20 cellular contexts compared by ENCODE assay signal in the genomic region with DNA sequence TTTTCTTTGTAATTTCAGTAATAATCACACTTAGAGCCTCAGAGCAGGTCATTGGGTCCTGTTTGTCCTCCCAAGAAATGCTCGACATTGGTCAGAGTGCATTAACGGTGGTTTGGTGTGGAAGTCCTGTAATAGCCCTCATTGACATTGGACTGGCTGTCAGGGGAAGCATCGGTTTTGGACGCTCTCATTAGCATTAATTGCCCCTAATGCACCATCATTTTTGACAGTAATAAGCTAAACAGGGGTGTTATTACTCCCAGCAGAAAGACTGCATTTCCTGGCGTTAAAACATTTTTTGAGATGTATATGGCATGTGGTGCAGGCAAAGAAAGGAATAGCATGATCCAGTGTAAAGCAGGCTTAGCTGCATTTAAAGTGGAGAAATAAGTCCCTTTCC. TPM values are rescaled to one million over a fixed set of nuclear protein-coding genes. Genes with fewer than 3 reads are reported as not detected.
DNase-seq lines count a peak whose midpoint lies in the region; ATAC-seq and TF ChIP-seq lines count a peak whose summit lies in the region.
"Had no signal": no experiment of that assay in that cellular context is flagged by ENCODE, and none has a peak within 500 bp of the region (broad histone marks: within the 10 kb centered on the region; RNA-seq: fewer than 3 reads in every experiment).

No MANE protein-coding gene starts in this region.

- POLR2A ChIA-PET in HCT116 (lab: Charles Lee) = no interaction called here

- no peak overlapping the region for H2AFZ ChIP-seq in HCT116 (ENCODE audit: low read depth, low read length, poor library complexity, severe bottlenecking)

- peaks cover 24% of the 10 kb centered on the region for H3K79me2 ChIP-seq in HCT116 (ENCODE audit: insufficient read depth, low read length)

- H3K4me2 ChIP-seq in HCT116 (ENCODE audit: low read length) = no peak overlapping the region

- no peak for ATAC-seq in HCT116
- no peak for ATAC-seq in HG02884 (IDR thresholded peaks at IDR 0.05; ENCODE audit: unreplicated experiment)
- ATAC-seq: GM12878, heart left ventricle, left ventricle myocardium superior had no signal

- H3K4me3 ChIP-seq in HCT116 (replicated peaks in 1 of 2; ENCODE audit: low read depth in 1 of 2, low read length in 2 of 2) (no peak overlapping the region), iPS-20b (ENCODE audit: low read length) (no peak overlapping the region), subcutaneous abdominal adipose tissue (ENCODE audit: low read depth in 1 of 5, low read length in 5 of 5) (no peak overlapping the region)
- H3K4me3 ChIP-seq: GM12878, heart left ventricle had no signal

- CTCF ChIA-PET in HCT116 (lab: Charles Lee) = no interaction called here

- H3K4me1 ChIP-seq in HCT116 (ENCODE audit: control insufficient read depth in 1 of 2, insufficient read depth in 2 of 2, low read length in 2 of 2) = no peaks in the 10 kb centered on the region
- peaks cover 9% of the 10 kb centered on the region; the same call in 1 of the 2 replicates for H3K4me1 ChIP-seq in iPS-20b (ENCODE audit: insufficient read depth, low read length)
- peaks cover 0 to 40% (median 12%) of the 10 kb centered on the region in 5 donors for H3K4me1 ChIP-seq in subcutaneous abdominal adipose tissue (ENCODE audit: control insufficient read depth in 5 of 5, insufficient read depth in 5 of 5, low read length in 5 of 5)

- no peaks in the 10 kb centered on the region for H3K27me3 Mint-ChIP-seq in progenitor cell of endocrine pancreas
- H3K27me3 Mint-ChIP-seq: activated CD4-positive, alpha-beta memory T cell treated with anti-CD3 and anti-CD28 coated beads for 36 hours had no signal

- no peak for TF ChIP-seq POLR2A in HCT116 (IDR thresholded peaks at IDR 0.05; ENCODE audit: borderline replicate concordance, extremely low read depth, insufficient read depth, insufficient read length)

- RAD21 ChIA-PET in HCT116 (lab: Charles Lee; ENCODE audit: low non-redundant PET in 1 of 2, low total read pairs in 2 of 2, uncharacterized antibody in 2 of 2, unreplicated experiment in 2 of 2) = no interaction called here

- no peaks in the 10 kb centered on the region for H3K9me3 ChIP-seq in HCT116 (ENCODE audit: control insufficient read depth in 1 of 2, insufficient read depth in 1 of 2, low read depth in 1 of 2, low read length in 2 of 2)
- H3K9me3 ChIP-seq in iPS-20b (ENCODE audit: insufficient read depth, low read depth, low read length) = no peaks in the 10 kb centered on the region
- no peaks in the 10 kb centered on the region for H3K9me3 ChIP-seq in subcutaneous abdominal adipose tissue (ENCODE audit: control insufficient read depth in 5 of 5, low read length in 5 of 5)
- H3K9me3 ChIP-seq: heart left ventricle had no signal

- H3K27ac ChIP-seq in HCT116 (ENCODE audit: low read depth, low read length) (no peak overlapping the region), iPS-20b (ENCODE audit: low read length) (no peak overlapping the region), subcutaneous abdominal adipose tissue (ENCODE audit: low read depth, low read length) (peak overlapping the region; percentile 21)

- H3K36me3 ChIP-seq in HCT116 (ENCODE audit: control insufficient read depth in 1 of 2, insufficient read depth in 2 of 2, low read length in 2 of 2) (peaks cover 42 to 44% of the 10 kb centered on the region in 2 experiments), iPS-20b (ENCODE audit: insufficient read depth, low read depth, low read length) (peaks cover 92% of the 10 kb centered on the region), subcutaneous abdominal adipose tissue (ENCODE audit: control insufficient read depth in 5 of 5, insufficient read depth in 5 of 5, low read length in 5 of 5) (peaks cover 22 to 62% (median 28%) of the 10 kb centered on the region in 5 donors)

- H3K9ac ChIP-seq in HCT116 (ENCODE audit: low read length) (no peak overlapping the region), iPS-20b (ENCODE audit: low read depth, low read length) (peak overlapping the region; percentile 16; the same call in 1 of the 2 replicates), subcutaneous abdominal adipose tissue (ENCODE audit: low read length in 5 of 5) (peak overlapping the region in 1 of 5 donors; percentile 51)

- H3K4me3 Mint-ChIP-seq in progenitor cell of endocrine pancreas (ENCODE audit: low read depth) = no peak overlapping the region
- H3K4me3 Mint-ChIP-seq: activated CD4-positive, alpha-beta memory T cell treated with anti-CD3 and anti-CD28 coated beads for 36 hours; T-helper 2 cell treated with Interferon-gamma antibody and Interleukin-4, amounts not matched to agents 5 μg/mL and 100 μg/mL, for 36 hours had no signal

- DNase-seq in HCT116 (ENCODE audit: low read depth, low spot score) (no peak), NCI-H2227 treated with DMSO at 0.1 percent for 48 hours (lab: John Stamatoyannopoulos, UW) (peak; percentile 77), progenitor cell of endocrine pancreas (ENCODE audit: low spot score, unreplicated experiment) (no peak)
- no peak for DNase-seq in stimulated activated naive CD4-positive, alpha-beta T cell (lab: John Stamatoyannopoulos, UW)
- DNase-seq: activated CD4-positive, alpha-beta memory T cell treated with anti-CD3 and anti-CD28 coated beads for 36 hours; activated naive CD4-positive, alpha-beta T cell; AML-193; anterior cingulate cortex; DMS79; heart left ventricle; KG1; left ventricle myocardium superior; NCI-H524 had no signal

- no peaks in the 10 kb centered on the region for H3K9me3 Mint-ChIP-seq in progenitor cell of endocrine pancreas (ENCODE audit: low read depth)
- H3K9me3 Mint-ChIP-seq: activated CD4-positive, alpha-beta memory T cell treated with anti-CD3 and anti-CD28 coated beads for 36 hours; T-helper 2 cell treated with Interferon-gamma antibody and Interleukin-4, amounts not matched to agents 5 μg/mL and 100 μg/mL, for 36 hours had no signal

- intact Hi-C loops in HCT116 (cut with micrococcal nuclease) = no loop called here

- no peak for TF ChIP-seq CTCF in HCT116 (IDR thresholded peaks at IDR 0.05 in 2 of 3, conservative IDR thresholded peaks at IDR 0.05 in 1 of 3; ENCODE audit: borderline replicate concordance in 1 of 3, insufficient read depth in 1 of 3, low read depth in 2 of 3, low read length in 2 of 3)
- TF ChIP-seq CTCF in progenitor cell of endocrine pancreas (IDR thresholded peaks at IDR 0.05; ENCODE audit: unreplicated experiment) = no peak

- TF ChIP-seq RAD21 in HCT116 (IDR thresholded peaks at IDR 0.05; ENCODE audit: low read depth) = no peak

- H3K4me1 Mint-ChIP-seq in progenitor cell of endocrine pancreas (ENCODE audit: low read depth) = no peaks in the 10 kb centered on the region

- peaks cover 14% of the 10 kb centered on the region for H4K20me1 ChIP-seq in HCT116 (ENCODE audit: insufficient read depth)

- no peaks in the 10 kb centered on the region for H3K9me2 ChIP-seq in HCT116 (ENCODE audit: insufficient read depth)

- BruUV-seq in HCT116 (replicated peaks; lab: Mats Ljungman, UMichigan) = TSS peak; percentile 3

- no peaks in the 10 kb centered on the region for H3K27me3 ChIP-seq in HCT116 (ENCODE audit: insufficient read depth, low read length)
- no peaks in the 10 kb centered on the region for H3K27me3 ChIP-seq in iPS-20b (ENCODE audit: insufficient read depth, low read length)
- no peaks in the 10 kb centered on the region for H3K27me3 ChIP-seq in subcutaneous abdominal adipose tissue (ENCODE audit: control insufficient read depth in 5 of 5, insufficient read depth in 4 of 5, low read length in 5 of 5)
- H3K27me3 ChIP-seq: heart left ventricle had no signal

- H3K27ac Mint-ChIP-seq in progenitor cell of endocrine pancreas = no peak overlapping the region
- H3K27ac Mint-ChIP-seq: activated CD4-positive, alpha-beta memory T cell treated with anti-CD3 and anti-CD28 coated beads for 36 hours; T-helper 2 cell treated with Interferon-gamma antibody and Interleukin-4, amounts not matched to agents 5 μg/mL and 100 μg/mL, for 36 hours had no signal

- H3K36me3 Mint-ChIP-seq in progenitor cell of endocrine pancreas (ENCODE audit: insufficient read depth) = peaks cover 20% of the 10 kb centered on the region

TF ChIP-seq in HCT116, 20 proteins besides CTCF, POLR2A, EP300 and RAD21 (continues in another document):
- TF ChIP-seq TCF7L2 (IDR thresholded peaks at IDR 0.05; ENCODE audit: borderline replicate concordance, extremely low read depth, insufficient read depth, insufficient read length) = no peak
- TF ChIP-seq JUND (IDR thresholded peaks at IDR 0.05) = no peak
- TF ChIP-seq YY1 (IDR thresholded peaks at IDR 0.05; ENCODE audit: extremely low read depth, insufficient replicate concordance, low read depth, low read length) = no peak
- TF ChIP-seq SP1 (IDR thresholded peaks at IDR 0.05; ENCODE audit: low read depth) = no peak
- TF ChIP-seq POLR2AphosphoS5 (IDR thresholded peaks at IDR 0.05; ENCODE audit: low read depth, low read length) = no peak
- no peak for TF ChIP-seq CBX3 (IDR thresholded peaks at IDR 0.05; ENCODE audit: low read depth)
- no peak for TF ChIP-seq CEBPB (IDR thresholded peaks at IDR 0.05; ENCODE audit: low read depth)
- no peak for TF ChIP-seq EGR1 (IDR thresholded peaks at IDR 0.05; ENCODE audit: low read depth)
- TF ChIP-seq FOSL1 (IDR thresholded peaks at IDR 0.05; ENCODE audit: low read depth) = no peak
- no peak for TF ChIP-seq SRF (IDR thresholded peaks at IDR 0.05; ENCODE audit: low read depth)
- TF ChIP-seq, protein P1, sequence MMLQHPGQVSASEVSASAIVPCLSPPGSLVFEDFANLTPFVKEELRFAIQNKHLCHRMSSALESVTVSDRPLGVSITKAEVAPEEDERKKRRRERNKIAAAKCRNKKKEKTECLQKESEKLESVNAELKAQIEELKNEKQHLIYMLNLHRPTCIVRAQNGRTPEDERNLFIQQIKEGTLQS (IDR thresholded peaks at IDR 0.05) = no peak
- TF ChIP-seq EZH2 (IDR thresholded peaks at IDR 0.05) = no peak
- TF ChIP-seq EZH2phosphoT487 (IDR thresholded peaks at IDR 0.05; ENCODE audit: borderline replicate concordance) = no peak

RNA-seq across cellular contexts. Expression of gene MROH8, which starts 40.9 kb away (rescaled TPM):
- total RNA-seq in HCT116 (2021; ENCODE audit: unreplicated experiment) (0.79 TPM), progenitor cell of endocrine pancreas (5.7 and 6.1 TPM in 2 replicates)
- 0.73 and 1.1 TPM in 2 replicates for polyA plus RNA-seq in HCT116 (2012)

RNA-seq across cellular contexts. Expression of gene RPN2, which starts 41.1 kb away (rescaled TPM):
- total RNA-seq in HCT116 (2021; ENCODE audit: unreplicated experiment) (220 TPM), progenitor cell of endocrine pancreas (213 and 216 TPM in 2 replicates)
- polyA plus RNA-seq in HCT116 (2012) = 262 and 288 TPM in 2 replicates

RNA-seq across cellular contexts. Expression of gene GHRH, which starts 41.4 kb away (rescaled TPM):
- total RNA-seq in HCT116 (2021; ENCODE audit: unreplicated experiment) = not detected
- not detected in 2 replicates for polyA plus RNA-seq in HCT116 (2012)
- 0.75 TPM in 1 of 2 replicates, not detected in the other for total RNA-seq in progenitor cell of endocrine pancreas
- total RNA-seq: activated CD4-positive, alpha-beta memory T cell treated with anti-CD3 and anti-CD28 coated beads for 36 hours; GM12878; heart left ventricle; left ventricle myocardium superior; osteocyte; sciatic nerve had no signal
- polyA plus RNA-seq: GM12878, heart left ventricle had no signal
